In genomic region chr9:18424132-18424531, GRCh38 we compare ENCODE assay signal across 17 cellular contexts. TPM values are rescaled to one million over a fixed set of nuclear protein-coding genes. Genes with fewer than 3 reads are reported as not detected.
DNase-seq lines count a peak whose midpoint lies in the region; ATAC-seq and TF ChIP-seq lines count a peak whose summit lies in the region.
"Had no signal": no experiment of that assay in that cellular context is flagged by ENCODE, and none has a peak within 500 bp of the region (broad histone marks: within the 10 kb centered on the region; RNA-seq: fewer than 3 reads in every experiment).

No MANE protein-coding gene starts in this region.

- DNase-seq in MCF 10A (ENCODE audit: unreplicated experiment) (peak; percentile 27), breast epithelium (ENCODE audit: low spot score in 2 of 2) (no peak), fibroblast of lung (ENCODE audit: low read depth in 2 of 2) (peak; percentile 25 to 42), right lobe of liver (no peak), hepatic stellate cell (ENCODE audit: low spot score) (no peak)
- DNase-seq in T-helper 2 cell treated with Interferon-gamma antibody and Interleukin-4, amounts not matched to agents 5 μg/mL and 100 μg/mL, for 36 hours (ENCODE audit: low spot score): no peak
- DNase-seq: 8988T, C1 segment of cervical spinal cord, EL, NCI-H1105, NCI-H187, NCI-H2171, NCI-H774, PC-9 had no signal

- H3K36me3 ChIP-seq in breast epithelium (no peaks in the 10 kb centered on the region), fibroblast of lung (ENCODE audit: control insufficient read depth, insufficient read depth, low read length) (no peaks in the 10 kb centered on the region), right lobe of liver (no peaks in the 10 kb centered on the region)
- H3K36me3 ChIP-seq: HAP-1 had no signal

- H4K20me1 ChIP-seq in fibroblast of lung (ENCODE audit: control insufficient read depth, extremely low read depth, insufficient read depth, low read length): no peaks in the 10 kb centered on the region

- no peaks in the 10 kb centered on the region for H3K36me3 Mint-ChIP-seq in MCF 10A (ENCODE audit: insufficient read depth, unreplicated experiment)
- no peaks in the 10 kb centered on the region for H3K36me3 Mint-ChIP-seq in T-helper 2 cell treated with Interferon-gamma antibody and Interleukin-4, amounts not matched to agents 5 μg/mL and 100 μg/mL, for 36 hours (ENCODE audit: low read depth)

- H3K9me3 ChIP-seq in breast epithelium: no peaks in the 10 kb centered on the region
- no peaks in the 10 kb centered on the region for H3K9me3 ChIP-seq in fibroblast of lung (ENCODE audit: control insufficient read depth, insufficient read depth, low read depth, low read length)
- no peaks in the 10 kb centered on the region for H3K9me3 ChIP-seq in right lobe of liver
- H3K9me3 ChIP-seq: HAP-1 had no signal

- no peak overlapping the region for H3K4me3 Mint-ChIP-seq in MCF 10A (ENCODE audit: unreplicated experiment)
- no peak overlapping the region for H3K4me3 Mint-ChIP-seq in T-helper 2 cell treated with Interferon-gamma antibody and Interleukin-4, amounts not matched to agents 5 μg/mL and 100 μg/mL, for 36 hours

- H3K79me2 ChIP-seq in fibroblast of lung (ENCODE audit: control insufficient read depth, insufficient read depth, low read length): no peaks in the 10 kb centered on the region

- H3K27ac ChIP-seq in breast epithelium: no peak overlapping the region
- H3K27ac ChIP-seq in fibroblast of lung (ENCODE audit: insufficient read depth, low read length): no peak overlapping the region
- no peak overlapping the region for H3K27ac ChIP-seq in right lobe of liver
- H3K27ac ChIP-seq: PC-9 had no signal

- BruUV-seq in MCF 10A (replicated peaks; lab: Mats Ljungman, UMichigan): no TSS peak

- WGBS in right lobe of liver (ENCODE audit: insufficient coverage, low coverage, low lambda C conversion rate, missing lambda C conversion rate): 14% methylated on average over 1 of the region's 1 CpG

- no peak for TF ChIP-seq POLR2A in breast epithelium (IDR thresholded peaks at IDR 0.05)
- no peak for TF ChIP-seq POLR2A in right lobe of liver (IDR thresholded peaks at IDR 0.05)

- H3K9me3 Mint-ChIP-seq in MCF 10A (ENCODE audit: unreplicated experiment): no peaks in the 10 kb centered on the region
- no peaks in the 10 kb centered on the region for H3K9me3 Mint-ChIP-seq in T-helper 2 cell treated with Interferon-gamma antibody and Interleukin-4, amounts not matched to agents 5 μg/mL and 100 μg/mL, for 36 hours

- POLR2A ChIA-PET in MCF 10A (lab: Yijun Ruan, JAX): no interaction called here

- H3K9ac ChIP-seq in fibroblast of lung (ENCODE audit: insufficient read depth, low read length): no peak overlapping the region

- no peak for TF ChIP-seq CTCF in MCF 10A (IDR thresholded peaks at IDR 0.05; ENCODE audit: unreplicated experiment)
- TF ChIP-seq CTCF in breast epithelium (IDR thresholded peaks at IDR 0.05): no peak
- TF ChIP-seq CTCF in fibroblast of lung (conservative IDR thresholded peaks at IDR 0.05 in 1 of 2, IDR thresholded peaks at IDR 0.05 in 1 of 2; ENCODE audit: low read depth in 1 of 2, low read length in 2 of 2): no peak
- no peak for TF ChIP-seq CTCF in right lobe of liver (IDR thresholded peaks at IDR 0.05)

- no peak overlapping the region for H3K27ac Mint-ChIP-seq in MCF 10A (ENCODE audit: low read depth, unreplicated experiment)
- H3K27ac Mint-ChIP-seq in T-helper 2 cell treated with Interferon-gamma antibody and Interleukin-4, amounts not matched to agents 5 μg/mL and 100 μg/mL, for 36 hours: no peak overlapping the region

- CTCF ChIA-PET in MCF 10A (lab: Yijun Ruan, JAX): interaction anchor here (1.0 kb wide), 2 partner anchors 18 to 604 kb away, joined by 3 read pairs; no protein-coding TSS in a partner anchor

- no peak overlapping the region for H2AFZ ChIP-seq in fibroblast of lung (ENCODE audit: low read length)
- H2AFZ ChIP-seq: PC-9 had no signal

- ATAC-seq in right lobe of liver: peak; percentile 69 to 91 (median 84)
- no peak for ATAC-seq in HG02852 (IDR thresholded peaks at IDR 0.05; ENCODE audit: unreplicated experiment)
- no peak for ATAC-seq in HG02981 (IDR thresholded peaks at IDR 0.05; ENCODE audit: unreplicated experiment)

- intact Hi-C loops in MCF 10A (cut with micrococcal nuclease): no loop called here
- intact Hi-C loops in breast epithelium (cut with DNase I; ENCODE audit: low total_unique reads): no loop called here
- intact Hi-C loops in right lobe of liver (cut with DNase I): no loop called here

- H3K4me3 ChIP-seq in breast epithelium (no peak overlapping the region), fibroblast of lung (replicated peaks in 1 of 4; ENCODE audit: control extremely low read depth in 1 of 4, insufficient read depth in 1 of 4, low read depth in 3 of 4, low read length in 4 of 4) (no peak overlapping the region), right lobe of liver (no peak overlapping the region)
- H3K4me3 ChIP-seq: HAP-1, PC-9 had no signal

- no peaks in the 10 kb centered on the region for H3K27me3 Mint-ChIP-seq in MCF 10A (ENCODE audit: insufficient read depth, unreplicated experiment)
- no peaks in the 10 kb centered on the region for H3K27me3 Mint-ChIP-seq in T-helper 2 cell treated with Interferon-gamma antibody and Interleukin-4, amounts not matched to agents 5 μg/mL and 100 μg/mL, for 36 hours (ENCODE audit: low read depth)

- no peak overlapping the region for H3K4me2 ChIP-seq in fibroblast of lung (ENCODE audit: extremely low read depth, insufficient read depth, low read length)
- H3K4me2 ChIP-seq: PC-9 had no signal

- H3K4me1 Mint-ChIP-seq in MCF 10A (ENCODE audit: insufficient read depth, unreplicated experiment): peaks cover 5% of the 10 kb centered on the region
- H3K4me1 Mint-ChIP-seq in T-helper 2 cell treated with Interferon-gamma antibody and Interleukin-4, amounts not matched to agents 5 μg/mL and 100 μg/mL, for 36 hours (ENCODE audit: low read depth): no peaks in the 10 kb centered on the region

- H3K27me3 ChIP-seq in breast epithelium (no peaks in the 10 kb centered on the region), fibroblast of lung (ENCODE audit: control insufficient read depth, insufficient read depth, low read length) (no peaks in the 10 kb centered on the region), right lobe of liver (no peaks in the 10 kb centered on the region)

- H3K4me1 ChIP-seq in breast epithelium (no peaks in the 10 kb centered on the region), fibroblast of lung (ENCODE audit: control insufficient read depth, extremely low read depth, insufficient read depth, low read length) (no peaks in the 10 kb centered on the region), right lobe of liver (no peaks in the 10 kb centered on the region)
- H3K4me1 ChIP-seq: HAP-1 had no signal

RNA-seq across cellular contexts. Expression of gene ADAMTSL1, which starts 49.8 kb away (rescaled TPM):
- not detected in 2 replicates for total RNA-seq in MCF 10A (2022)
- total RNA-seq in breast epithelium: 1 to 10 TPM; 3.6 to 7.5 (median 4.2) TPM
- total RNA-seq in fibroblast of lung: 11.6 and 27.9 TPM in 2 replicates
- 19.3 and 48.4 TPM in 2 replicates for polyA plus RNA-seq in fibroblast of lung
- polyA plus RNA-seq in fibroblast of lung (2012): 12.5 and 30.9 TPM in 2 replicates
- polyA minus RNA-seq in fibroblast of lung (ENCODE audit: low replicate concordance): 36.2 and 101 TPM in 2 replicates
- 1 to 10 TPM in 2 of 6 experiments, under 1 TPM in 4; 0.73 to 2.1 (median 0.89) TPM for total RNA-seq in right lobe of liver
- total RNA-seq: PC-9 had no signal

Comparison
In these comparisons a context has a peak if more than half of its experiments do, and no peak if none do; other contexts are left out.
1. DNase-seq: peak in MCF 10A (single experiment) and fibroblast of lung (2 of 2); none in breast epithelium (0 of 2), right lobe of liver (0 of 3), hepatic stellate cell (single experiment) and T-helper 2 cell treated with Interferon-gamma antibody and Interleukin-4, amounts not matched to agents 5 μg/mL and 100 μg/mL, for 36 hours (single experiment).
2. ATAC-seq: peak in right lobe of liver (4 of 4); none in HG02852 (single experiment) and HG02981 (single experiment).